Comparison of ENCODE assay signal across 8 cellular contexts in the genomic region with DNA sequence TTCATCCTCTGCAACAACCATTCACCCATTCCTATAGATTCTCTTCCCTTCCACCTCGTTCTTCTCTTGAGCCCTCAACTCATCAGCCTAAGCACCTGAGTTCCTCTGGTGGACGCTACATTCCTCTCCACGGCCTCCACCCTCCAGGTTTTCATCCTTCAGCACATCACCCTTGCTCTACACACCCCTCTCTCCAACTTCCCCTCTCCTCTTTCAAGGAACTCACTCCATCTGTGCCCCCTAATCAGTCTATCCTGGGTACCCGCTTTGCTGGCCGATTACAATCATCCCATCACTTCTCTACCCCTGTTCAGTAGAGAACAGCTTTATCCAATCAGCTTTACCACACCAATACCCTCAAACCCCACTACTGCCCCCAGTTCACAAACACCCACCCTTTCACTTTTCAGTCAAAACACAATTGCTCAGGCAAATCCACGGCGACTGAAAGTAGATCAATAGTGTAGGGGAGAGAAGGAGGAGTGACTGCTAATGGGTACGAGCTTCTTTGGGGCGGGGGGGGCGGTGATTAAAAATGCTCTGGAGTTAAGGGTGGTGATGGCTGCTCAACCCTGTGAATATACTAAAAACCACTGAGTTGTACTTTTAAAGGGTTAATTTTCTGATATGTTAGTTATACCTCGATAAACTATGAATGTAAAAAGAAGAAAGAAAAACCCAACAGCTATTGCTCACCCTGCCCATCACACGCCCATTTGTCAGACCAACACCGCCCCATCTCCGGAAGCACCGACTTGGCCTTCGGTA. TPM values are rescaled to one million over a fixed set of nuclear protein-coding genes. Genes with fewer than 3 reads are reported as not detected.
DNase-seq lines count a peak whose midpoint lies in the region; TF ChIP-seq lines count a peak whose summit lies in the region.

No MANE protein-coding gene starts in this region.

- H3K27ac ChIP-seq in trophoblast cell (ENCODE audit: low read depth, low read length), result no peak overlapping the region

- peak overlapping the region; percentile 82 for H3K14ac ChIP-seq in trophoblast cell (ENCODE audit: low read length)

- peaks cover 5% of the 10 kb centered on the region in 2 experiments for H3K4me1 ChIP-seq in trophoblast cell (ENCODE audit: control insufficient read depth in 1 of 2, insufficient read depth in 2 of 2, low read length in 2 of 2)

- no peaks in the 10 kb centered on the region for H3K27me3 ChIP-seq in trophoblast cell (ENCODE audit: insufficient read depth, low read length)

- no peak overlapping the region for H3K23ac ChIP-seq in trophoblast cell (ENCODE audit: low read length)

- no peaks in the 10 kb centered on the region for H3K36me3 ChIP-seq in trophoblast cell (ENCODE audit: control insufficient read depth in 1 of 2, insufficient read depth in 2 of 2, low read length in 2 of 2)

- H3K4me3 ChIP-seq in foreskin fibroblast (ENCODE audit: low read depth in 1 of 2, low read length in 2 of 2), result peak overlapping the region; percentile 84 to 91
- H3K4me3 ChIP-seq in trophoblast cell (ENCODE audit: low read depth, low read length), result peak overlapping the region; percentile 97

- H3K4ac ChIP-seq in trophoblast cell (ENCODE audit: low read depth, low read length), result no peak overlapping the region

- DNase-seq in activated naive CD4-positive, alpha-beta T cell treated with Interleukin-2 at 50 U/mL for 16 hours, result peak; percentile 47
- no peak for DNase-seq in activated naive CD4-positive, alpha-beta T cell (lab: John Stamatoyannopoulos, UW)
- DNase-seq in HPDE6-E6E7 (ENCODE audit: extremely low spot score), result peak; percentile 40
- peak; percentile 8 for DNase-seq in activated T-cell treated with anti-CD3 and anti-CD28 coated beads for 4 hours
- DNase-seq in foreskin fibroblast, result peak in 1 of 2 donors; percentile 56
- peak in 1 of 2 donors; percentile 34 for DNase-seq in trophoblast cell
- no peak for DNase-seq in GDM1 (lab: John Stamatoyannopoulos, UW)
- no peak for DNase-seq in erythroblast (lab: John Stamatoyannopoulos, UW)

- H3K9me3 ChIP-seq in trophoblast cell (ENCODE audit: insufficient read depth, low read depth, low read length), result no peaks in the 10 kb centered on the region

- WGBS in trophoblast cell (ENCODE audit: extremely low coverage, insufficient coverage, insufficient read length), result no CpG with 5 or more reads among the region's 16 CpGs

- no peak for TF ChIP-seq POLR2A in erythroblast (IDR thresholded peaks at IDR 0.05; ENCODE audit: low read length)

- H2AFZ ChIP-seq in trophoblast cell (ENCODE audit: insufficient read depth, low read length, poor library complexity), result peak overlapping the region; percentile 77

- H4K12ac ChIP-seq in trophoblast cell (ENCODE audit: low read depth, low read length), result peak overlapping the region; percentile 93

- H4K91ac ChIP-seq in trophoblast cell (ENCODE audit: low read depth, low read length), result peak overlapping the region; percentile 53

- H3K4me2 ChIP-seq in trophoblast cell (ENCODE audit: low read length), result peak overlapping the region; percentile 99

- H2BK120ac ChIP-seq in trophoblast cell (ENCODE audit: insufficient read depth, low read length, poor library complexity), result peak overlapping the region; percentile 70

- peak overlapping the region; percentile 93 for H3K9ac ChIP-seq in trophoblast cell (ENCODE audit: low read length)

- no peak overlapping the region for H2BK12ac ChIP-seq in trophoblast cell (ENCODE audit: low read length)

- peak overlapping the region; percentile 66 for H3K18ac ChIP-seq in trophoblast cell (ENCODE audit: low read length)

- peak overlapping the region; percentile 96 for H4K8ac ChIP-seq in trophoblast cell (ENCODE audit: low read depth, low read length)

- no peak overlapping the region for H2AK5ac ChIP-seq in trophoblast cell (ENCODE audit: low read length)

- TF ChIP-seq CTCF in foreskin fibroblast (IDR thresholded peaks at IDR 0.05; ENCODE audit: low read depth, low read length), result no peak

- peaks cover 9% of the 10 kb centered on the region for H3K79me2 ChIP-seq in trophoblast cell (ENCODE audit: control insufficient read depth, insufficient read depth, low read length, poor library complexity)

- no peak overlapping the region for H2BK5ac ChIP-seq in trophoblast cell (ENCODE audit: low read depth, low read length, poor library complexity)

- H3K79me1 ChIP-seq in trophoblast cell (ENCODE audit: low read length), result peaks cover 6% of the 10 kb centered on the region

RNA-seq across cellular contexts. Expression of gene DYM, which starts 0.9 kb away (rescaled TPM):
- polyA plus RNA-seq in trophoblast cell (2013), result 55.4 and 55.9 TPM in 2 replicates

RNA-seq across cellular contexts. Expression of gene C18orf32, which starts 27.4 kb away (rescaled TPM):
- 54.6 and 59.3 TPM in 2 replicates for polyA plus RNA-seq in trophoblast cell (2013)

RNA-seq across cellular contexts. Expression of gene RPL17, which starts 32.7 kb away (rescaled TPM):
- polyA plus RNA-seq in trophoblast cell (2013), result 3,507 and 3,728 TPM in 2 replicates

Comparison
In these comparisons a context has a peak if more than half of its experiments do, and no peak if none do; other contexts are left out.
1. DNase-seq: peak in activated naive CD4-positive, alpha-beta T cell treated with Interleukin-2 at 50 U/mL for 16 hours (single experiment), HPDE6-E6E7 (single experiment) and activated T-cell treated with anti-CD3 and anti-CD28 coated beads for 4 hours (single experiment); none in activated naive CD4-positive, alpha-beta T cell (0 of 4), GDM1 (single experiment) and erythroblast (0 of 2).